In the genomic region with DNA sequence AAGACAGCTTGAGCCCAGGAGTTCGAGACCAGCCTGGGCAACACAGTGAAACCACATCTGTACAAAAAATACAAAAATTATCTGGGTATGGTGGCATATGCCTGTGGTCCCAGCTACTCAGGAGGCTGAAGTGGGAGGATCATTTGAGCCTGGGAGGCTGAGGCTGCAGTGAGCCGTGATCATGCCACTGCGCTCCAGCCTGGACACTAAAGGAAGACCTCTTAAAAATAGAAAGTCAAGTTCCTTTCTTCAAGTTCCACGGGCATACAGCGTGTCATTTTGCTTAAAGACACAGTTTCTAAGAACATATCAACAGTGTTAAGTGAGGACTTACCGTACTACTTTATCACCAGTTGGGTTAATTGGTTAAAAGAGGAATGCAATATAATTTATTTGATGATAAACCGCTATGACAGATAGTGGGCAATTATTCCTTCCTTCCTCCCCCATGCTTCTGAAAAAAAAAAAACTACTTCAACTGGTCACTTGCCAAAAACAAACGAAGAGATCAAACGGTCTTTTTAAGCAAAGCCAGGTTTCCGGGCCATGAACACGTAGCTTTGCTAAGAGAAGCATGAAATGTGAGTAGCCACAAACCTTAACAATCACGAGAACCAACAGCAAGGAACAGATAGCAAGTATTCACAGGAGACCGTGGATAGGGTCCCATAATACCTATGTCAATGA, we compare ENCODE assay signal across 1 cellular context.
TF ChIP-seq lines count a peak whose summit lies in the region.

No MANE protein-coding gene starts in this region.

TF ChIP-seq in HEK293, 187 proteins besides CTCF, POLR2A, EP300 and RAD21 (continued from another document):
- TF ChIP-seq, protein P1, sequence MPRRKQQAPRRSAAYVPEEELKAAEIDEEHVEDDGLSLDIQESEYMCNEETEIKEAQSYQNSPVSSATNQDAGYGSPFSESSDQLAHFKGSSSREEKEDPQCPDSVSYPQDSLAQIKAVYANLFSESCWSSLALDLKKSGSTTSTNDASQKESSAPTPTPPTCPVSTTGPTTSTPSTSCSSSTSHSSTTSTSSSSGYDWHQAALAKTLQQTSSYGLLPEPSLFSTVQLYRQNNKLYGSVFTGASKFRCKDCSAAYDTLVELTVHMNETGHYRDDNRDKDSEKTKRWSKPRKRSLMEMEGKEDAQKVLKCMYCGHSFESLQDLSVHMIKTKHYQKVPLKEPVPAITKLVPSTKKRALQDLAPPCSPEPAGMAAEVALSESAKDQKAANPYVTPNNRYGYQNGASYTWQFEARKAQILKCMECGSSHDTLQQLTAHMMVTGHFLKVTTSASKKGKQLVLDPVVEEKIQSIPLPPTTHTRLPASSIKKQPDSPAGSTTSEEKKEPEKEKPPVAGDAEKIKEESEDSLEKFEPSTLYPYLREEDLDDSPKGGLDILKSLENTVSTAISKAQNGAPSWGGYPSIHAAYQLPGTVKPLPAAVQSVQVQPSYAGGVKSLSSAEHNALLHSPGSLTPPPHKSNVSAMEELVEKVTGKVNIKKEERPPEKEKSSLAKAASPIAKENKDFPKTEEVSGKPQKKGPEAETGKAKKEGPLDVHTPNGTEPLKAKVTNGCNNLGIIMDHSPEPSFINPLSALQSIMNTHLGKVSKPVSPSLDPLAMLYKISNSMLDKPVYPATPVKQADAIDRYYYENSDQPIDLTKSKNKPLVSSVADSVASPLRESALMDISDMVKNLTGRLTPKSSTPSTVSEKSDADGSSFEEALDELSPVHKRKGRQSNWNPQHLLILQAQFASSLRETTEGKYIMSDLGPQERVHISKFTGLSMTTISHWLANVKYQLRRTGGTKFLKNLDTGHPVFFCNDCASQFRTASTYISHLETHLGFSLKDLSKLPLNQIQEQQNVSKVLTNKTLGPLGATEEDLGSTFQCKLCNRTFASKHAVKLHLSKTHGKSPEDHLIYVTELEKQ (tag by site-specific recombination; IDR thresholded peaks at IDR 0.05; ENCODE audit: borderline replicate concordance) = peak; percentile 26; the same call in 1 of the 2 replicates
- TF ChIP-seq ZBTB48 (tag by site-specific recombination; IDR thresholded peaks at IDR 0.05) (no peak), ZXDB (tag by site-specific recombination; IDR thresholded peaks at IDR 0.05) (peak; percentile 43; the same call in 1 of the 2 replicates)
